32 cellular contexts compared by ENCODE assay signal in genomic region chr7:67487316-67487715, GRCh38.
"Had no signal": no experiment of that assay in that cellular context is flagged by ENCODE, and none has a peak within 500 bp of the region (broad histone marks: within the 10 kb centered on the region; RNA-seq: fewer than 3 reads in every experiment).

No MANE protein-coding gene starts in this region.

- H3K27me3 Mint-ChIP-seq: activated CD4-positive, alpha-beta memory T cell treated with anti-CD3 and anti-CD28 coated beads, Interleukin-2, amount 10 ng/mL, durations not matched to agents 7 days and 5 days; activated CD8-positive, alpha-beta memory T cell treated with anti-CD3 and anti-CD28 coated beads, Interleukin-2, amount 10 ng/mL, durations not matched to agents 7 days and 5 days had no signal

- H3K9me3 ChIP-seq: adrenal gland, body of pancreas, MG63, Peyer's patch had no signal

- H3K4me3 Mint-ChIP-seq: activated B cell treated with CpG ODN at 0.5 μM for 24 hours; activated CD4-positive, alpha-beta memory T cell treated with anti-CD3 and anti-CD28 coated beads, Interleukin-2, amount 10 ng/mL, durations not matched to agents 7 days and 5 days; activated CD8-positive, alpha-beta memory T cell treated with anti-CD3 and anti-CD28 coated beads, Interleukin-2, amount 10 ng/mL, durations not matched to agents 7 days and 5 days; activated naive CD4-positive, alpha-beta T cell treated with anti-CD3 and anti-CD28 coated beads for 36 hours; activated T-cell treated with anti-CD3 and anti-CD28 coated beads, Interleukin-2, amount 50 U/mL, for 72 hours; activated T-helper 17 cell treated with anti-CD3 and anti-CD28 coated beads, Interleukin-2, amount 50 U/mL, for 72 hours; T-helper 1 cell treated with Interleukin-12 subunit alpha and Interleukin-12 subunit beta and Interleukin-4 antibody, amounts not matched to agents 30 μg/mL and 1 μg/mL, for 36 hours; T-helper 2 cell treated with Interferon-gamma antibody and Interleukin-4, amounts not matched to agents 5 μg/mL and 100 μg/mL, for 36 hours had no signal

- H3K27ac Mint-ChIP-seq: activated B cell treated with CpG ODN at 0.5 μM for 24 hours; activated CD4-positive, alpha-beta memory T cell treated with anti-CD3 and anti-CD28 coated beads, Interleukin-2, amount 10 ng/mL, durations not matched to agents 7 days and 5 days; activated CD8-positive, alpha-beta memory T cell treated with anti-CD3 and anti-CD28 coated beads, Interleukin-2, amount 10 ng/mL, durations not matched to agents 7 days and 5 days; activated naive CD4-positive, alpha-beta T cell treated with anti-CD3 and anti-CD28 coated beads for 36 hours; activated naive CD4-positive, alpha-beta T cell treated with anti-CD3 and anti-CD28 coated beads, Interleukin-2, amount 50 U/mL, for 72 hours; activated T-cell treated with anti-CD3 and anti-CD28 coated beads, Interleukin-2, amount 50 U/mL, for 72 hours; activated T-helper 17 cell treated with anti-CD3 and anti-CD28 coated beads, Interleukin-2, amount 50 U/mL, for 72 hours; T-helper 1 cell treated with Interleukin-12 subunit alpha and Interleukin-12 subunit beta and Interleukin-4 antibody, amounts not matched to agents 30 μg/mL and 1 μg/mL, for 36 hours; T-helper 2 cell treated with Interferon-gamma antibody and Interleukin-4, amounts not matched to agents 5 μg/mL and 100 μg/mL, for 36 hours had no signal

- H3K4me3 ChIP-seq: adrenal gland, body of pancreas, breast epithelium, MG63, Peyer's patch, SK-N-MC had no signal

- H3K4me1 ChIP-seq: body of pancreas, breast epithelium, Peyer's patch had no signal

- H3K36me3 ChIP-seq: adrenal gland, breast epithelium, MG63, Peyer's patch had no signal

- DNase-seq: activated B cell treated with CpG ODN at 0.5 μM for 24 hours; activated CD4-positive, alpha-beta memory T cell treated with anti-CD3 and anti-CD28 coated beads, Interleukin-2, amount 10 ng/mL, durations not matched to agents 7 days and 5 days; activated CD4-positive, alpha-beta T cell treated with anti-CD3 and anti-CD28 coated beads for 1 hour; activated CD4-positive, alpha-beta T cell treated with anti-CD3 and anti-CD28 coated beads for 48 hours; activated CD8-positive, alpha-beta memory T cell treated with anti-CD3 and anti-CD28 coated beads for 24 hours; activated CD8-positive, alpha-beta memory T cell treated with anti-CD3 and anti-CD28 coated beads, Interleukin-2, amount 10 ng/mL, durations not matched to agents 7 days and 5 days; activated CD8-positive, alpha-beta memory T cell treated with anti-CD3 and anti-CD28 coated beads, Interleukin-2, amount 50 U/mL, for 48 hours; activated gamma-delta T cell; activated naive CD4-positive, alpha-beta T cell treated with anti-CD3 and anti-CD28 coated beads for 36 hours; activated T-cell treated with anti-CD3 and anti-CD28 coated beads, Interleukin-2, amount 50 U/mL, for 72 hours; adrenal gland; body of pancreas; MG63; NCI-H1092; NCI-H1436 treated with DMSO at 0.1 percent for 48 hours; NCI-H187 treated with DMSO at 0.1 percent for 48 hours; NCI-H2081; NCI-H2171 treated with DMSO at 0.1 percent for 48 hours; NCI-H2227 treated with DMSO at 0.1 percent for 48 hours; NCI-H446; NCI-H510A treated with DMSO at 0.1 percent for 48 hours; NCI-H526 treated with DMSO at 0.1 percent for 48 hours; PC-3; Peyer's patch; Right ventricle myocardium superior had no signal

- H3K36me3 Mint-ChIP-seq: activated CD8-positive, alpha-beta memory T cell treated with anti-CD3 and anti-CD28 coated beads, Interleukin-2, amount 10 ng/mL, durations not matched to agents 7 days and 5 days; activated naive CD4-positive, alpha-beta T cell treated with anti-CD3 and anti-CD28 coated beads, Interleukin-2, amount 50 U/mL, for 72 hours had no signal

- H3K27me3 ChIP-seq: adrenal gland, body of pancreas, breast epithelium, MG63, Peyer's patch had no signal

- H3K4me1 Mint-ChIP-seq: activated CD4-positive, alpha-beta memory T cell treated with anti-CD3 and anti-CD28 coated beads, Interleukin-2, amount 10 ng/mL, durations not matched to agents 7 days and 5 days; activated CD8-positive, alpha-beta memory T cell treated with anti-CD3 and anti-CD28 coated beads, Interleukin-2, amount 10 ng/mL, durations not matched to agents 7 days and 5 days; activated T-helper 17 cell treated with anti-CD3 and anti-CD28 coated beads, Interleukin-2, amount 50 U/mL, for 72 hours had no signal

- H3K27ac ChIP-seq: adrenal gland, body of pancreas, breast epithelium, KMS-11, Peyer's patch, SK-N-MC had no signal
